Comparison of ENCODE assay signal across 18 cellular contexts in the genomic region with DNA sequence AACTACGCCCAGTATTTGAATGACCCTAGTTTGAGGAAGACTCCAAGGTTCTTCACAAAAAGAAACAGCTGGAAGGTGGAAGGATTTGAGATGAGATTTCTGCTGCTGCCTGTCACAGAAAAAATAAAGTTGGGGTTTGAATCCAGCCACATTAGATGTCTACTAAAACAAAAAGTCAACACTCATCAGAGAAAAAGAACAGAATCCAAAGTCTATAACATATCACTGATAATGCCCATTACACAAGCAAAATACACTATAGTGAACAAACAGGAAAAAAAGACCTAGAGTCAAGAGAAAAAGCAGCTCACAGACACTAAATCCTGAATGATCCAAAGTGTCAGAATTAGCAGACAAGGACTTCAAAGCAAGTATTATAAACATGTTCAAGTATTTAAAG. TPM values are rescaled to one million over a fixed set of nuclear protein-coding genes. Genes with fewer than 3 reads are reported as not detected.
DNase-seq lines count a peak whose midpoint lies in the region; ATAC-seq and TF ChIP-seq lines count a peak whose summit lies in the region.
"Had no signal": no experiment of that assay in that cellular context is flagged by ENCODE, and none has a peak within 500 bp of the region (broad histone marks: within the 10 kb centered on the region; RNA-seq: fewer than 3 reads in every experiment).

No MANE protein-coding gene starts in this region.

- peaks cover 5% of the 10 kb centered on the region for H3K36me3 Mint-ChIP-seq in CD8-positive, alpha-beta T cell
- no peaks in the 10 kb centered on the region for H3K36me3 Mint-ChIP-seq in activated T-helper 17 cell treated with anti-CD3 and anti-CD28 coated beads, Interleukin-2, amount 50 U/mL, for 72 hours (ENCODE audit: low read depth)
- H3K36me3 Mint-ChIP-seq in neural progenitor cell, result peaks cover 55% of the 10 kb centered on the region

- peaks cover 16% of the 10 kb centered on the region for H3K4me1 ChIP-seq in CD8-positive, alpha-beta T cell (ENCODE audit: insufficient read depth, low read length)
- H3K4me1 ChIP-seq in right lobe of liver (peaks cover 0 to 14% (median 0%) of the 10 kb centered on the region in 4 donors), neural progenitor cell (no peaks in the 10 kb centered on the region)

- H4K20me1 ChIP-seq in neural progenitor cell (ENCODE audit: low read depth), result peaks cover 53% of the 10 kb centered on the region

- no peak overlapping the region for H3K4me3 Mint-ChIP-seq in CD8-positive, alpha-beta T cell
- H3K4me3 Mint-ChIP-seq in activated T-helper 17 cell treated with anti-CD3 and anti-CD28 coated beads, Interleukin-2, amount 50 U/mL, for 72 hours, result no peak overlapping the region
- H3K4me3 Mint-ChIP-seq in neural progenitor cell, result no peak overlapping the region

- H3K9ac ChIP-seq in neural progenitor cell, result no peak overlapping the region
- H3K9ac ChIP-seq: KMS-11 had no signal

- no peak for TF ChIP-seq CTCF in CD8-positive, alpha-beta T cell (IDR thresholded peaks at IDR 0.05)
- TF ChIP-seq CTCF in right lobe of liver (IDR thresholded peaks at IDR 0.05) (no peak), neural progenitor cell (IDR thresholded peaks at IDR 0.05) (no peak), GM13977 (IDR thresholded peaks at IDR 0.05; ENCODE audit: extremely low read depth, insufficient read depth, missing control alignments) (no peak)

- no peaks in the 10 kb centered on the region for H3K27me3 Mint-ChIP-seq in CD8-positive, alpha-beta T cell (ENCODE audit: low read depth)
- H3K27me3 Mint-ChIP-seq in activated T-helper 17 cell treated with anti-CD3 and anti-CD28 coated beads, Interleukin-2, amount 50 U/mL, for 72 hours, result no peaks in the 10 kb centered on the region
- H3K27me3 Mint-ChIP-seq in neural progenitor cell (ENCODE audit: insufficient read depth, low read depth), result no peaks in the 10 kb centered on the region

- no peak overlapping the region for H3K4me3 ChIP-seq in CD8-positive, alpha-beta T cell (ENCODE audit: low read depth, low read length)
- no peak overlapping the region for H3K4me3 ChIP-seq in right lobe of liver
- H3K4me3 ChIP-seq in neural progenitor cell, result no peak overlapping the region

- intact Hi-C loops in CD8-positive, alpha-beta T cell (cut with DNase I, micrococcal nuclease), result no loop called here
- intact Hi-C loops in right lobe of liver (cut with DNase I), result no loop called here

- in situ Hi-C loops in GM13977 (cut with MboI; ENCODE audit: low pct_unique_long_range_greater_than_20kb, low sequenced_read_pairs, unreplicated experiment), result no loop called here

- no peak overlapping the region for H3K4me2 ChIP-seq in neural progenitor cell
- H3K4me2 ChIP-seq: KMS-11 had no signal

- H3F3A ChIP-seq in neural progenitor cell (ENCODE audit: low read depth), result no peaks in the 10 kb centered on the region

- H3K9me3 ChIP-seq in CD8-positive, alpha-beta T cell (ENCODE audit: low read length), result no peaks in the 10 kb centered on the region
- no peaks in the 10 kb centered on the region for H3K9me3 ChIP-seq in right lobe of liver
- peaks cover 7% of the 10 kb centered on the region for H3K9me3 ChIP-seq in neural progenitor cell (ENCODE audit: low read depth)

- no peak for DNase-seq in CD8-positive, alpha-beta T cell
- DNase-seq in right lobe of liver, result no peak
- no peak for DNase-seq in neural progenitor cell (ENCODE audit: low spot score)
- DNase-seq in NCI-H748 treated with DMSO at 0.1 percent for 48 hours (lab: John Stamatoyannopoulos, UW), result no peak
- no peak for DNase-seq in NCI-H526 treated with DMSO at 0.1 percent for 48 hours (lab: John Stamatoyannopoulos, UW)
- DNase-seq in GM13977 (ENCODE audit: low spot score), result no peak
- DNase-seq: AML-193, DND-41, NCI-H1417 treated with DMSO at 0.1 percent for 48 hours, NCI-H187 treated with DMSO at 0.1 percent for 48 hours, NCI-H226, NCI-H524, PC-3, RPMI8226, SHP77 treated with DMSO at 0.1 percent for 48 hours had no signal

- H3K36me3 ChIP-seq in CD8-positive, alpha-beta T cell (ENCODE audit: insufficient read depth, low read length), result no peaks in the 10 kb centered on the region
- no peaks in the 10 kb centered on the region for H3K36me3 ChIP-seq in right lobe of liver
- H3K36me3 ChIP-seq in neural progenitor cell, result peaks cover 14% of the 10 kb centered on the region

- H3K4me1 Mint-ChIP-seq in CD8-positive, alpha-beta T cell (ENCODE audit: low read depth), result peaks cover 62% of the 10 kb centered on the region
- H3K4me1 Mint-ChIP-seq in activated T-helper 17 cell treated with anti-CD3 and anti-CD28 coated beads, Interleukin-2, amount 50 U/mL, for 72 hours, result peaks cover 28% of the 10 kb centered on the region
- no peaks in the 10 kb centered on the region for H3K4me1 Mint-ChIP-seq in neural progenitor cell

- H3K79me2 ChIP-seq in neural progenitor cell (ENCODE audit: low read depth), result peaks cover 100% of the 10 kb centered on the region

- no peaks in the 10 kb centered on the region for H3K27me3 ChIP-seq in CD8-positive, alpha-beta T cell (ENCODE audit: insufficient read depth, low read length)
- H3K27me3 ChIP-seq in right lobe of liver (no peaks in the 10 kb centered on the region), neural progenitor cell (no peaks in the 10 kb centered on the region)

- H3K27ac ChIP-seq in CD8-positive, alpha-beta T cell (ENCODE audit: low read depth, low read length), result no peak overlapping the region
- H3K27ac ChIP-seq in right lobe of liver (no peak overlapping the region), neural progenitor cell (peak overlapping the region; percentile 60)
- H3K27ac ChIP-seq: C4-2B, KMS-11 had no signal

- peak overlapping the region; percentile 58 for H3K27ac Mint-ChIP-seq in CD8-positive, alpha-beta T cell
- peak overlapping the region; percentile 30 for H3K27ac Mint-ChIP-seq in activated T-helper 17 cell treated with anti-CD3 and anti-CD28 coated beads, Interleukin-2, amount 50 U/mL, for 72 hours
- H3K27ac Mint-ChIP-seq in neural progenitor cell, result peak overlapping the region; percentile 2

- POLR2A ChIA-PET in CD8-positive, alpha-beta T cell (lab: Charles Lee), result no interaction called here

- no peak overlapping the region for H2AFZ ChIP-seq in neural progenitor cell (replicated peaks)

- CTCF ChIA-PET in CD8-positive, alpha-beta T cell (lab: Charles Lee), result interaction anchor here (0.5 to 0.7 kb wide), 2 partner anchors 9 to 114 kb away, joined by 3 read pairs; no protein-coding TSS in a partner anchor

- H3K9me3 Mint-ChIP-seq in CD8-positive, alpha-beta T cell, result no peaks in the 10 kb centered on the region
- H3K9me3 Mint-ChIP-seq in activated T-helper 17 cell treated with anti-CD3 and anti-CD28 coated beads, Interleukin-2, amount 50 U/mL, for 72 hours, result no peaks in the 10 kb centered on the region
- peaks cover 41% of the 10 kb centered on the region for H3K9me3 Mint-ChIP-seq in neural progenitor cell

- no peak for TF ChIP-seq POLR2A in right lobe of liver (IDR thresholded peaks at IDR 0.05)

- ATAC-seq in CD8-positive, alpha-beta T cell, result no peak
- no peak for ATAC-seq in activated T-helper 17 cell treated with anti-CD3 and anti-CD28 coated beads, Interleukin-2, amount 50 U/mL, for 72 hours (replicated peaks)
- peak in 3 of 4 donors; percentile 18 to 36 (median 30) for ATAC-seq in right lobe of liver
- ATAC-seq: PC-3 had no signal

- 33% methylated on average over 1 of the region's 1 CpG for WGBS in right lobe of liver (ENCODE audit: insufficient coverage, low coverage, low lambda C conversion rate, missing lambda C conversion rate)

RNA-seq across cellular contexts. Expression of a gene that starts 56.0 kb away (rescaled TPM):
- 10 to 100 TPM; 21.3 to 23.1 TPM for total RNA-seq in CD8-positive, alpha-beta T cell
- 10 to 100 TPM; 33.8 to 36.2 TPM for total RNA-seq in activated T-helper 17 cell treated with anti-CD3 and anti-CD28 coated beads, Interleukin-2, amount 50 U/mL, for 72 hours
- total RNA-seq in right lobe of liver (1 to 10 TPM; 4.5 to 7.1 (median 5.8) TPM), neural progenitor cell (ENCODE audit: low replicate concordance) (16.4 and 24.1 TPM in 2 replicates)

Comparison
In these comparisons a context has a peak if more than half of its experiments do, and no peak if none do; other contexts are left out.
1. ATAC-seq: peak in right lobe of liver (3 of 4); none in CD8-positive, alpha-beta T cell (single experiment) and activated T-helper 17 cell treated with anti-CD3 and anti-CD28 coated beads, Interleukin-2, amount 50 U/mL, for 72 hours (single experiment).
2. H3K27ac Mint-ChIP-seq: peak in every context shown above with its lines; median percentile 58 in CD8-positive, alpha-beta T cell; 30 in activated T-helper 17 cell treated with anti-CD3 and anti-CD28 coated beads, Interleukin-2, amount 50 U/mL, for 72 hours; 2 in neural progenitor cell.